In genomic region chr4:67565284-67565683, GRCh38 we compare ENCODE assay signal across 21 cellular contexts. TPM values are rescaled to one million over a fixed set of nuclear protein-coding genes. Genes with fewer than 3 reads are reported as not detected.
A peak's percentile ranks its signal among the peaks of the same experiment; 100 is the strongest.
DNase-seq lines count a peak whose midpoint lies in the region; ATAC-seq and TF ChIP-seq lines count a peak whose summit lies in the region.
"Had no signal": no experiment of that assay in that cellular context is flagged by ENCODE, and none has a peak within 500 bp of the region (broad histone marks: within the 10 kb centered on the region; RNA-seq: fewer than 3 reads in every experiment).

No MANE protein-coding gene starts in this region.

- no peak overlapping the region for H3K4me3 ChIP-seq in right atrium auricular region

- no peaks in the 10 kb centered on the region for H3K36me3 ChIP-seq in right atrium auricular region

- H3K9me3 Mint-ChIP-seq in activated naive CD4-positive, alpha-beta T cell treated with anti-CD3 and anti-CD28 coated beads, Interleukin-2, amount 50 U/mL, for 24 hours = no peaks in the 10 kb centered on the region
- H3K9me3 Mint-ChIP-seq in activated naive CD4-positive, alpha-beta T cell treated with anti-CD3 and anti-CD28 coated beads, Interleukin-2, amount 50 U/mL, for 72 hours = peaks cover 0 to 8% of the 10 kb centered on the region in 2 donors
- H3K9me3 Mint-ChIP-seq: H9 had no signal

- H3K4me1 Mint-ChIP-seq in activated naive CD4-positive, alpha-beta T cell treated with anti-CD3 and anti-CD28 coated beads, Interleukin-2, amount 50 U/mL, for 24 hours = peaks cover 50% of the 10 kb centered on the region
- H3K4me1 Mint-ChIP-seq: H9 had no signal

- H3K9me3 ChIP-seq in right atrium auricular region = no peaks in the 10 kb centered on the region

- no peak for ATAC-seq in activated naive CD4-positive, alpha-beta T cell treated with anti-CD3 and anti-CD28 coated beads, Interleukin-2, amount 50 U/mL, for 72 hours
- ATAC-seq in GM18502 (IDR thresholded peaks at IDR 0.05; ENCODE audit: poor library complexity, unreplicated experiment) (no peak), HG03521 (IDR thresholded peaks at IDR 0.05; ENCODE audit: unreplicated experiment) (no peak)

- in situ Hi-C loops in GM13976 (cut with MboI; ENCODE audit: low sequenced_read_pairs, unreplicated experiment) = no loop called here

- no peak overlapping the region for H3K4me3 Mint-ChIP-seq in activated naive CD4-positive, alpha-beta T cell treated with anti-CD3 and anti-CD28 coated beads, Interleukin-2, amount 50 U/mL, for 24 hours
- H3K4me3 Mint-ChIP-seq: H9 had no signal

- no peaks in the 10 kb centered on the region for H3K36me3 Mint-ChIP-seq in activated naive CD4-positive, alpha-beta T cell treated with anti-CD3 and anti-CD28 coated beads, Interleukin-2, amount 50 U/mL, for 24 hours
- H3K36me3 Mint-ChIP-seq in activated naive CD4-positive, alpha-beta T cell treated with anti-CD3 and anti-CD28 coated beads, Interleukin-2, amount 50 U/mL, for 72 hours = peaks cover 0 to 11% of the 10 kb centered on the region in 2 donors

- H3K27ac Mint-ChIP-seq in activated naive CD4-positive, alpha-beta T cell treated with anti-CD3 and anti-CD28 coated beads, Interleukin-2, amount 50 U/mL, for 24 hours = peak overlapping the region; percentile 80
- no peak overlapping the region for H3K27ac Mint-ChIP-seq in activated naive CD4-positive, alpha-beta T cell treated with anti-CD3 and anti-CD28 coated beads, Interleukin-2, amount 50 U/mL, for 72 hours

- H3K27me3 ChIP-seq in right atrium auricular region = no peaks in the 10 kb centered on the region

- H3K27me3 Mint-ChIP-seq in activated naive CD4-positive, alpha-beta T cell treated with anti-CD3 and anti-CD28 coated beads, Interleukin-2, amount 50 U/mL, for 24 hours = no peaks in the 10 kb centered on the region

- no peak for TF ChIP-seq CTCF in right atrium auricular region (IDR thresholded peaks at IDR 0.05)
- TF ChIP-seq CTCF in GM13976 (IDR thresholded peaks at IDR 0.05; ENCODE audit: borderline replicate concordance, control extremely low read depth, extremely low read depth, insufficient read depth, missing control alignments) = no peak

- H3K4me1 ChIP-seq in right atrium auricular region = no peaks in the 10 kb centered on the region

- no peak for DNase-seq in activated naive CD4-positive, alpha-beta T cell treated with anti-CD3 and anti-CD28 coated beads, Interleukin-2, amount 50 U/mL, for 72 hours (ENCODE audit: low spot score in 2 of 2)
- DNase-seq in astrocyte of the hippocampus (ENCODE audit: low read depth, low spot score) (peak; percentile 2), iris pigment epithelial cell (ENCODE audit: low read depth) (peak; percentile 46), right atrium auricular region (ENCODE audit: low spot score) (no peak), GM13976 (ENCODE audit: low spot score) (no peak)
- DNase-seq: DMS 273 treated with DMSO at 0.1 percent for 48 hours, EL, H9, MV-4-11, NCI-H1417 treated with DMSO at 0.1 percent for 48 hours, NCI-H2029 treated with DMSO at 0.1 percent for 48 hours, NCI-H2171 treated with DMSO at 0.1 percent for 48 hours, NCI-H774 had no signal

- H3K27ac ChIP-seq in right atrium auricular region = no peak overlapping the region
- H3K27ac ChIP-seq: 22Rv1, C4-2B, RWPE1 had no signal

RNA-seq across cellular contexts. Expression of gene STAP1, which starts 6.8 kb away (rescaled TPM):
- 10 to 100 TPM; 10.4 to 10.9 TPM for total RNA-seq in activated naive CD4-positive, alpha-beta T cell treated with anti-CD3 and anti-CD28 coated beads, Interleukin-2, amount 50 U/mL, for 72 hours
- total RNA-seq in right atrium auricular region = not detected
- total RNA-seq: H9, HT1080, NCI-H460 had no signal

RNA-seq across cellular contexts. Expression of gene CENPC, which starts 20.0 kb away (rescaled TPM):
- total RNA-seq in activated naive CD4-positive, alpha-beta T cell treated with anti-CD3 and anti-CD28 coated beads, Interleukin-2, amount 50 U/mL, for 72 hours = 10 to 100 TPM; 34.7 to 74.0 TPM
- 1 to 10 TPM; 6.6 to 7.9 TPM for total RNA-seq in right atrium auricular region

Comparison
In these comparisons a context has a peak if more than half of its experiments do, and no peak if none do; other contexts are left out.
1. DNase-seq: peak in astrocyte of the hippocampus (single experiment) and iris pigment epithelial cell (single experiment); none in activated naive CD4-positive, alpha-beta T cell treated with anti-CD3 and anti-CD28 coated beads, Interleukin-2, amount 50 U/mL, for 72 hours (0 of 2), right atrium auricular region (single experiment) and GM13976 (single experiment).
2. RNA of gene STAP1, which starts 6.8 kb away (total RNA-seq): 10.4 to 10.9 TPM in activated naive CD4-positive, alpha-beta T cell treated with anti-CD3 and anti-CD28 coated beads, Interleukin-2, amount 50 U/mL, for 72 hours; not detected in right atrium auricular region; every median in the first group is over 10 times any median in the second.
3. RNA of gene CENPC, which starts 20.0 kb away (total RNA-seq): 34.7 to 74.0 TPM in activated naive CD4-positive, alpha-beta T cell treated with anti-CD3 and anti-CD28 coated beads, Interleukin-2, amount 50 U/mL, for 72 hours; 6.6 to 7.9 TPM in right atrium auricular region; every median in the first group is over 4 times any median in the second.